In genomic region chr6:13733178-13733851, GRCh38 we compare ENCODE assay signal across 9 cellular contexts. TPM values are rescaled to one million over a fixed set of nuclear protein-coding genes. Genes with fewer than 3 reads are reported as not detected.
DNase-seq lines count a peak whose midpoint lies in the region; ATAC-seq and TF ChIP-seq lines count a peak whose summit lies in the region.
"Had no signal": no experiment of that assay in that cellular context is flagged by ENCODE, and none has a peak within 500 bp of the region (broad histone marks: within the 10 kb centered on the region; RNA-seq: fewer than 3 reads in every experiment).

No MANE protein-coding gene starts in this region.

- no peak overlapping the region for H4K5ac ChIP-seq in mesendoderm (ENCODE audit: low read length)

- DNase-seq in A172 (ENCODE audit: low spot score) (peak; percentile 62), NCI-H146 (lab: John Stamatoyannopoulos, UW) (peak; percentile 39), chondrocyte (ENCODE audit: low spot score) (no peak), mesendoderm (peak; percentile 7), Kasumi-1 (lab: John Stamatoyannopoulos, UW) (no peak)
- DNase-seq: CD4-positive, alpha-beta memory T cell had no signal

- no peaks in the 10 kb centered on the region for H3K36me3 ChIP-seq in mesendoderm (ENCODE audit: control insufficient read depth, insufficient read depth, low read length)

- no peaks in the 10 kb centered on the region for H3K4me1 ChIP-seq in mesendoderm (ENCODE audit: control insufficient read depth, low read depth, low read length)

- no CpG with 5 or more reads among the region's 15 CpGs for WGBS in mesendoderm (ENCODE audit: extremely low coverage, insufficient coverage, low lambda C conversion rate)

- H2BK5ac ChIP-seq in mesendoderm (ENCODE audit: low read length) = no peak overlapping the region

- H3K27ac ChIP-seq in mesendoderm (ENCODE audit: low read depth, low read length) = no peak overlapping the region

- no peaks in the 10 kb centered on the region for H3K9me3 Mint-ChIP-seq in chondrocyte (ENCODE audit: low read depth)
- H3K9me3 Mint-ChIP-seq: CD4-positive, alpha-beta memory T cell had no signal

- no peak overlapping the region for H2BK15ac ChIP-seq in mesendoderm (replicated peaks; ENCODE audit: low read depth)

- ATAC-seq in GM21737 (IDR thresholded peaks at IDR 0.05; ENCODE audit: unreplicated experiment) (no peak), GM18517 (IDR thresholded peaks at IDR 0.05; ENCODE audit: unreplicated experiment) (no peak), HG02759 (IDR thresholded peaks at IDR 0.05; ENCODE audit: unreplicated experiment) (no peak)

- H3K9ac ChIP-seq in mesendoderm (ENCODE audit: low read length) = no peak overlapping the region

- H3K18ac ChIP-seq in mesendoderm (ENCODE audit: low read length) = no peak overlapping the region

- H3K36me3 Mint-ChIP-seq in chondrocyte (ENCODE audit: low read depth) = no peaks in the 10 kb centered on the region
- H3K36me3 Mint-ChIP-seq: CD4-positive, alpha-beta memory T cell had no signal

- peak overlapping the region; percentile 72 for H3K27ac Mint-ChIP-seq in chondrocyte (ENCODE audit: unreplicated experiment)
- H3K27ac Mint-ChIP-seq: CD4-positive, alpha-beta memory T cell had no signal

- no peaks in the 10 kb centered on the region for H3K27me3 ChIP-seq in mesendoderm (ENCODE audit: insufficient read depth, low read length, poor library complexity)

- peak overlapping the region; percentile 64 for H3K4me3 Mint-ChIP-seq in chondrocyte (ENCODE audit: unreplicated experiment)
- H3K4me3 Mint-ChIP-seq: CD4-positive, alpha-beta memory T cell had no signal

- no peak overlapping the region for H2AK5ac ChIP-seq in mesendoderm (ENCODE audit: low read length)

- peaks cover 14% of the 10 kb centered on the region for H3K4me1 Mint-ChIP-seq in chondrocyte (ENCODE audit: low read depth)

- H3K4me2 ChIP-seq in mesendoderm (ENCODE audit: low read length) = no peak overlapping the region

- H3K27me3 Mint-ChIP-seq in chondrocyte (ENCODE audit: low read depth) = no peaks in the 10 kb centered on the region

- H3K4ac ChIP-seq in mesendoderm (ENCODE audit: low read depth, low read length) = no peak overlapping the region

- no peaks in the 10 kb centered on the region for H3K79me2 ChIP-seq in mesendoderm (ENCODE audit: control insufficient read depth, insufficient read depth, low read length)

- no peak for TF ChIP-seq CTCF in chondrocyte (IDR thresholded peaks at IDR 0.05)

- no peak overlapping the region for H3K56ac ChIP-seq in mesendoderm (ENCODE audit: low read length)

- H3K4me3 ChIP-seq in mesendoderm (ENCODE audit: low read length) = no peak overlapping the region

- H4K8ac ChIP-seq in mesendoderm (ENCODE audit: low read depth, low read length) = no peak overlapping the region

- no peaks in the 10 kb centered on the region for H3K79me1 ChIP-seq in mesendoderm (ENCODE audit: low read length)

- H2BK120ac ChIP-seq in mesendoderm (ENCODE audit: low read depth, low read length) = no peak overlapping the region

- H3K23ac ChIP-seq in mesendoderm (ENCODE audit: low read length) = no peak overlapping the region

RNA-seq across cellular contexts. Expression of gene RANBP9, which starts 21.7 kb away (rescaled TPM):
- 21.8 and 24.6 TPM in 2 replicates for total RNA-seq in A172 (2014; rRNA removed; shearing (Covaris generic))
- 53.0 to 72.0 TPM (median 71.8 TPM) in 3 replicates for total RNA-seq in chondrocyte
- 23.1 TPM for polyA plus RNA-seq in mesendoderm (2013, experiment 1 of 2)
- polyA plus RNA-seq in mesendoderm (2013, experiment 2 of 2) = 23.4 TPM

Comparison
In these comparisons a context has a peak if more than half of its experiments do, and no peak if none do; other contexts are left out.
1. DNase-seq: peak in A172 (single experiment), NCI-H146 (single experiment) and mesendoderm (single experiment); none in chondrocyte (single experiment) and Kasumi-1 (0 of 2).